ENCODE assay signal across 3 cellular contexts in genomic region chr10:68810830-68811229, GRCh38.
A peak's percentile ranks its signal among the peaks of the same experiment; 100 is the strongest.
TF ChIP-seq lines count a peak whose summit lies in the region.
"Not testable (repeated sequence)": the region's sequence is repeated elsewhere in the genome, so short reads cannot be mapped to it uniquely, and the experiment has no call there.

No MANE protein-coding gene starts in this region.

TF ChIP-seq in HEK293, 187 proteins besides CTCF, POLR2A, EP300 and RAD21:
- 0 out of 2 replicates have a peak, but pooled peaks have one; percentile 35 for TF ChIP-seq ZNF121 (tag by site-specific recombination; IDR thresholded peaks at IDR 0.05)
- TF ChIP-seq SCRT2 (tag by site-specific recombination; IDR thresholded peaks at IDR 0.05) = peak; percentile 82
TF ChIP-seq in HEK293: peak in this region for 2; not testable (repeated sequence) for 185.

TF ChIP-seq in WTC11, 78 proteins besides CTCF, POLR2A, EP300 and RAD21:
- TF ChIP-seq ZNF121 (CRISPR knock-in tag; IDR thresholded peaks at IDR 0.05) = peak; percentile 31; the same call in 1 of the 2 replicates

TF ChIP-seq in K562, 482 proteins besides CTCF, POLR2A, EP300 and RAD21:
- 0 out of 2 replicates have a peak, but pooled peaks have one; percentile 10 for TF ChIP-seq BCOR (IDR thresholded peaks at IDR 0.05)
- TF ChIP-seq CEBPB (tag; IDR thresholded peaks at IDR 0.05) = 0 out of 2 replicates have a peak, but pooled peaks have one; percentile 45
- TF ChIP-seq, protein P1, sequence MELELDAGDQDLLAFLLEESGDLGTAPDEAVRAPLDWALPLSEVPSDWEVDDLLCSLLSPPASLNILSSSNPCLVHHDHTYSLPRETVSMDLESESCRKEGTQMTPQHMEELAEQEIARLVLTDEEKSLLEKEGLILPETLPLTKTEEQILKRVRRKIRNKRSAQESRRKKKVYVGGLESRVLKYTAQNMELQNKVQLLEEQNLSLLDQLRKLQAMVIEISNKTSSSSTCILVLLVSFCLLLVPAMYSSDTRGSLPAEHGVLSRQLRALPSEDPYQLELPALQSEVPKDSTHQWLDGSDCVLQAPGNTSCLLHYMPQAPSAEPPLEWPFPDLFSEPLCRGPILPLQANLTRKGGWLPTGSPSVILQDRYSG (tag; conservative IDR thresholded peaks at IDR 0.05; ENCODE audit: low read depth) = 0 out of 2 replicates have a peak, but pooled peaks have one; percentile 37
- TF ChIP-seq, protein P2, sequence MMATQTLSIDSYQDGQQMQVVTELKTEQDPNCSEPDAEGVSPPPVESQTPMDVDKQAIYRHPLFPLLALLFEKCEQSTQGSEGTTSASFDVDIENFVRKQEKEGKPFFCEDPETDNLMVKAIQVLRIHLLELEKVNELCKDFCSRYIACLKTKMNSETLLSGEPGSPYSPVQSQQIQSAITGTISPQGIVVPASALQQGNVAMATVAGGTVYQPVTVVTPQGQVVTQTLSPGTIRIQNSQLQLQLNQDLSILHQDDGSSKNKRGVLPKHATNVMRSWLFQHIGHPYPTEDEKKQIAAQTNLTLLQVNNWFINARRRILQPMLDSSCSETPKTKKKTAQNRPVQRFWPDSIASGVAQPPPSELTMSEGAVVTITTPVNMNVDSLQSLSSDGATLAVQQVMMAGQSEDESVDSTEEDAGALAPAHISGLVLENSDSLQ (IDR thresholded peaks at IDR 0.05) = 0 out of 2 replicates have a peak, but pooled peaks have one; percentile 3
- not testable (repeated sequence) for TF ChIP-seq MYC (IDR thresholded peaks at IDR 0.05; ENCODE audit: low read depth, low read length); NR4A1 (CRISPR knock-in tag; IDR thresholded peaks at IDR 0.05)
- TF ChIP-seq MYC (CRISPR knock-in tag; IDR thresholded peaks at IDR 0.05; ENCODE audit: borderline replicate concordance, low read depth) = 0 out of 2 replicates have a peak, but pooled peaks have one; percentile 19
- peak; percentile 57; the same call in 1 of the 2 replicates for TF ChIP-seq NR1H2 (CRISPR knock-in tag; IDR thresholded peaks at IDR 0.05)
- TF ChIP-seq FOXK2 (conservative IDR thresholded peaks at IDR 0.05 in 1 of 2, IDR thresholded peaks at IDR 0.05 in 1 of 2; ENCODE audit: low read depth in 2 of 2) = 0 out of 4 replicates have a peak, but pooled peaks of 1 of the 2 experiments have one; percentile 2
- peak; percentile 56; the same call in 1 of the 2 replicates for TF ChIP-seq NR4A1 (tag; IDR thresholded peaks at IDR 0.05)
TF ChIP-seq in K562: peak in this region for 8; not testable (repeated sequence) for 474.
